In genomic region chr15:47460775-47461174, GRCh38 we compare ENCODE assay signal across 18 cellular contexts.
DNase-seq lines count a peak whose midpoint lies in the region; ATAC-seq and TF ChIP-seq lines count a peak whose summit lies in the region.
"Had no signal": no experiment of that assay in that cellular context is flagged by ENCODE, and none has a peak within 500 bp of the region (broad histone marks: within the 10 kb centered on the region; RNA-seq: fewer than 3 reads in every experiment).

No MANE protein-coding gene starts in this region.

- no peak for TF ChIP-seq POLR2A in lower leg skin (IDR thresholded peaks at IDR 0.05)

- peaks cover 5% of the 10 kb centered on the region for H3K9me3 Mint-ChIP-seq in activated CD8-positive, alpha-beta memory T cell treated with anti-CD3 and anti-CD28 coated beads, Interleukin-2, amount 10 ng/mL, durations not matched to agents 7 days and 5 days (ENCODE audit: low read depth)
- H3K9me3 Mint-ChIP-seq: GM23338 had no signal

- H3K4me3 Mint-ChIP-seq in activated CD8-positive, alpha-beta memory T cell treated with anti-CD3 and anti-CD28 coated beads, Interleukin-2, amount 10 ng/mL, durations not matched to agents 7 days and 5 days: no peak overlapping the region
- H3K4me3 Mint-ChIP-seq: GM23338 had no signal

- no peaks in the 10 kb centered on the region for H3K27me3 ChIP-seq in foreskin keratinocyte
- H3K27me3 ChIP-seq: adrenal gland, gastrocnemius medialis had no signal

- ATAC-seq in foreskin keratinocyte: peak; percentile 77
- no peak for ATAC-seq in activated CD8-positive, alpha-beta memory T cell treated with anti-CD3 and anti-CD28 coated beads, Interleukin-2, amount 10 ng/mL, durations not matched to agents 7 days and 5 days
- ATAC-seq: gastrocnemius medialis, GM23338 had no signal

- 63 to 69% methylated on average over 4 of the region's 4 CpGs for WGBS in lower leg skin, 2 donors

- DNase-seq in NCI-H748 (lab: John Stamatoyannopoulos, UW; ENCODE audit: unreplicated experiment) (peak; percentile 30), NCI-H748 treated with DMSO at 0.1 percent for 48 hours (lab: John Stamatoyannopoulos, UW) (no peak), NOMO-1 treated with dmso at 0.1 percent for 144 hours (lab: John Stamatoyannopoulos, UW; ENCODE audit: unreplicated experiment) (peak; percentile 81), foreskin keratinocyte (peak; percentile 44 to 65), GM13976 (ENCODE audit: low spot score) (no peak), cerebellar cortex (ENCODE audit: low spot score) (no peak), lower leg skin (ENCODE audit: low spot score in 2 of 2) (no peak)
- DNase-seq in activated CD8-positive, alpha-beta memory T cell treated with anti-CD3 and anti-CD28 coated beads, Interleukin-2, amount 10 ng/mL, durations not matched to agents 7 days and 5 days: no peak
- DNase-seq: activated T-cell treated with anti-CD3 and anti-CD28 coated beads, Interleukin-2, amount 50 U/mL, for 48 hours; adrenal gland; cerebellar nuclear complex; NCI-H2029 treated with DMSO at 0.1 percent for 48 hours; occipital lobe; stimulated activated CD4-positive, alpha-beta T cell treated with anti-CD3 and anti-CD28 coated beads, Interleukin-2, amount 100 ng/mL, for 48 hours; stimulated activated CD8-positive, alpha-beta memory T cell treated with anti-CD3 and anti-CD28 coated beads, Interleukin-4, amount 100 ng/mL, for 48 hours had no signal

- H3K36me3 Mint-ChIP-seq in activated CD8-positive, alpha-beta memory T cell treated with anti-CD3 and anti-CD28 coated beads, Interleukin-2, amount 10 ng/mL, durations not matched to agents 7 days and 5 days: no peaks in the 10 kb centered on the region

- CTCF ChIA-PET in activated CD8-positive, alpha-beta memory T cell treated with anti-CD3 and anti-CD28 coated beads, Interleukin-2, amount 10 ng/mL, durations not matched to agents 7 days and 5 days (lab: Charles Lee): no interaction called here

- in situ Hi-C loops in GM13976 (cut with MboI; ENCODE audit: low sequenced_read_pairs, unreplicated experiment): no loop called here

- TF ChIP-seq CTCF in foreskin keratinocyte (conservative IDR thresholded peaks at IDR 0.05): no peak
- no peak for TF ChIP-seq CTCF in GM13976 (IDR thresholded peaks at IDR 0.05; ENCODE audit: borderline replicate concordance, control extremely low read depth, extremely low read depth, insufficient read depth, missing control alignments)
- TF ChIP-seq CTCF in lower leg skin (IDR thresholded peaks at IDR 0.05): no peak

- intact Hi-C loops in lower leg skin (cut with DNase I; ENCODE audit: low total_unique reads): no loop called here

- H3K27ac Mint-ChIP-seq in activated CD8-positive, alpha-beta memory T cell treated with anti-CD3 and anti-CD28 coated beads, Interleukin-2, amount 10 ng/mL, durations not matched to agents 7 days and 5 days: no peak overlapping the region
- H3K27ac Mint-ChIP-seq: GM23338 had no signal

- no peak overlapping the region for H3K4me3 ChIP-seq in lower leg skin (ENCODE audit: low read depth, poor library complexity, severe bottlenecking)
- H3K4me3 ChIP-seq: adrenal gland, gastrocnemius medialis, GM23338, thoracic aorta had no signal

- peaks cover 4% of the 10 kb centered on the region for H3K4me1 Mint-ChIP-seq in activated CD8-positive, alpha-beta memory T cell treated with anti-CD3 and anti-CD28 coated beads, Interleukin-2, amount 10 ng/mL, durations not matched to agents 7 days and 5 days

- peaks cover 21% of the 10 kb centered on the region for H3K4me1 ChIP-seq in foreskin keratinocyte
- H3K4me1 ChIP-seq: adrenal gland, gastrocnemius medialis had no signal

- H3K27ac ChIP-seq in foreskin keratinocyte: no peak overlapping the region
- H3K27ac ChIP-seq: adrenal gland, gastrocnemius medialis, thoracic aorta had no signal

- no peaks in the 10 kb centered on the region for H3K27me3 Mint-ChIP-seq in activated CD8-positive, alpha-beta memory T cell treated with anti-CD3 and anti-CD28 coated beads, Interleukin-2, amount 10 ng/mL, durations not matched to agents 7 days and 5 days

Comparison
In these comparisons a context has a peak if more than half of its experiments do, and no peak if none do; other contexts are left out.
1. DNase-seq: peak in NCI-H748 (single experiment), NOMO-1 treated with dmso at 0.1 percent for 144 hours (single experiment) and foreskin keratinocyte (2 of 2); none in NCI-H748 treated with DMSO at 0.1 percent for 48 hours (single experiment), activated CD8-positive, alpha-beta memory T cell treated with anti-CD3 and anti-CD28 coated beads, Interleukin-2, amount 10 ng/mL, durations not matched to agents 7 days and 5 days (single experiment), GM13976 (single experiment), cerebellar cortex (single experiment) and lower leg skin (0 of 2).